In genomic region chr1:43533615-43534014, GRCh38 we compare ENCODE assay signal across 18 cellular contexts. TPM values are rescaled to one million over a fixed set of nuclear protein-coding genes. Genes with fewer than 3 reads are reported as not detected.
DNase-seq lines count a peak whose midpoint lies in the region; ATAC-seq, FAIRE-seq and TF ChIP-seq lines count a peak whose summit lies in the region.
"Had no signal": no experiment of that assay in that cellular context is flagged by ENCODE, and none has a peak within 500 bp of the region (broad histone marks: within the 10 kb centered on the region; RNA-seq: fewer than 3 reads in every experiment).

No MANE protein-coding gene starts in this region.

- CTCF ChIA-PET in RWPE1 (lab: Yijun Ruan, JAX) (interaction anchor here (0.6 kb wide), 2 partner anchors 136 to 857 kb away, joined by 3 to 5 read pairs; no protein-coding TSS in a partner anchor), H1 (lab: Charles Lee; ENCODE audit: partially characterized antibody) (interaction anchor here (1.1 to 10.8 kb wide), 13 partner anchors 14 to 401 kb away, joined by 3 to 169 read pairs (median 4); no protein-coding TSS in a partner anchor)
- CTCF ChIA-PET in activated CD4-positive, alpha-beta T cell treated with anti-CD3 and anti-CD28 coated beads for 36 hours (lab: Charles Lee), result interaction anchor here (1.3 to 1.9 kb wide), 2 partner anchors 232 to 401 kb away, joined by 3 to 5 read pairs; no protein-coding TSS in a partner anchor

- H4K91ac ChIP-seq in H1 (replicated peaks; ENCODE audit: insufficient read length, low read length) (no peak overlapping the region), mesenchymal stem cell (ENCODE audit: low read length) (no peak overlapping the region)

- no peak for DNase-seq in RWPE1 (ENCODE audit: low spot score)
- no peak for DNase-seq in H1 (ENCODE audit: low read depth in 1 of 2, low spot score in 2 of 2)
- DNase-seq in mesenchymal stem cell, result no peak
- DNase-seq in RCC 7860 (ENCODE audit: low spot score), result no peak
- no peak for DNase-seq in activated CD4-positive, alpha-beta T cell treated with anti-CD3 and anti-CD28 coated beads for 36 hours
- DNase-seq: activated CD4-positive, alpha-beta T cell treated with anti-CD3 and anti-CD28 coated beads, Interleukin-2, amount 50 U/mL, for 48 hours; activated naive CD4-positive, alpha-beta T cell treated with anti-CD3 and anti-CD28 coated beads for 36 hours; activated T-cell treated with anti-CD3 and anti-CD28 coated beads, Interleukin-2, amount 50 U/mL, for 1 hour; H9; NCI-H2107; NCI-H510A treated with DMSO at 0.1 percent for 48 hours; SHP77; T-helper 1 cell; testis; WERI-Rb-1 had no signal

- H4K8ac ChIP-seq in H1 (ENCODE audit: extremely low read depth, insufficient read depth, low read length) (no peak overlapping the region), mesenchymal stem cell (ENCODE audit: low read length) (no peak overlapping the region)

- H3K27me3 Mint-ChIP-seq in activated CD4-positive, alpha-beta T cell treated with anti-CD3 and anti-CD28 coated beads for 36 hours, result peaks cover 33% of the 10 kb centered on the region

- peaks cover 11% of the 10 kb centered on the region for H3K23me2 ChIP-seq in H1 (ENCODE audit: low read depth, low read length)

- H2AFZ ChIP-seq in H1 (ENCODE audit: low read length) (no peak overlapping the region), mesenchymal stem cell (ENCODE audit: low read depth, low read length) (no peak overlapping the region)

- H3K4me1 ChIP-seq in H1 (replicated peaks in 1 of 4; ENCODE audit: control insufficient read depth in 3 of 4, insufficient read depth in 4 of 4, low read length in 3 of 4) (peaks cover 15 to 29% (median 23%) of the 10 kb centered on the region in 4 experiments), mesenchymal stem cell (ENCODE audit: control insufficient read depth, insufficient read depth, low read depth, low read length) (peaks cover 19% of the 10 kb centered on the region), subcutaneous abdominal adipose tissue (ENCODE audit: control insufficient read depth in 5 of 5, insufficient read depth in 5 of 5, low read length in 5 of 5) (peaks cover 0 to 76% (median 50%) of the 10 kb centered on the region in 5 donors)

- FAIRE-seq in H1 (lab: Jason Lieb, UNC) (no peak), RCC 7860 (lab: Jason Lieb, UNC) (no peak)
- FAIRE-seq: endometrium had no signal

- no peak overlapping the region for H3K4me3 ChIP-seq in H1 (ENCODE audit: extremely low read depth in 1 of 4, insufficient read depth in 2 of 4, low read depth in 3 of 4, low read length in 4 of 4)
- H3K4me3 ChIP-seq in mesenchymal stem cell (ENCODE audit: insufficient read depth in 1 of 2, low read depth in 1 of 2, low read length in 2 of 2), result no peak overlapping the region
- H3K4me3 ChIP-seq in subcutaneous abdominal adipose tissue (ENCODE audit: low read depth in 1 of 5, low read length in 5 of 5), result peak overlapping the region in 2 of 5 donors; percentile 10 to 71
- H3K4me3 ChIP-seq: testis had no signal

- H3K9me3 ChIP-seq in H1 (ENCODE audit: insufficient read depth in 2 of 2, low read depth in 1 of 2, low read length in 1 of 2) (no peaks in the 10 kb centered on the region), mesenchymal stem cell (ENCODE audit: control insufficient read depth, low read length) (no peaks in the 10 kb centered on the region), subcutaneous abdominal adipose tissue (ENCODE audit: control insufficient read depth in 5 of 5, low read length in 5 of 5) (no peaks in the 10 kb centered on the region)
- H3K9me3 ChIP-seq: testis had no signal

- no peak overlapping the region for H2BK20ac ChIP-seq in H1 (ENCODE audit: low read length)

- H3K4me3 Mint-ChIP-seq in activated CD4-positive, alpha-beta T cell treated with anti-CD3 and anti-CD28 coated beads for 36 hours, result no peak overlapping the region
- H3K4me3 Mint-ChIP-seq: activated naive CD4-positive, alpha-beta T cell treated with anti-CD3 and anti-CD28 coated beads for 36 hours had no signal

- H2BK120ac ChIP-seq in H1 (replicated peaks; ENCODE audit: low read depth, low read length) (no peak overlapping the region), mesenchymal stem cell (ENCODE audit: low read depth, low read length) (peak overlapping the region; percentile 67)

- no peak overlapping the region for H2BK15ac ChIP-seq in H1 (ENCODE audit: low read length)
- H2BK15ac ChIP-seq in mesenchymal stem cell (ENCODE audit: low read depth, poor library complexity, severe bottlenecking), result no peak overlapping the region

- H2BK5ac ChIP-seq in H1 (ENCODE audit: low read depth, low read length) (no peak overlapping the region), mesenchymal stem cell (ENCODE audit: low read depth, low read length, poor library complexity, severe bottlenecking) (no peak overlapping the region)

- H3K79me1 ChIP-seq in H1 (ENCODE audit: low read depth, low read length) (peaks cover 40% of the 10 kb centered on the region), mesenchymal stem cell (replicated peaks; ENCODE audit: low read length, poor library complexity, severe bottlenecking) (peaks cover 36% of the 10 kb centered on the region)

- H3K14ac ChIP-seq in H1 (ENCODE audit: insufficient read length), result no peak overlapping the region
- no peak overlapping the region for H3K14ac ChIP-seq in mesenchymal stem cell (ENCODE audit: low read length in 2 of 2)

- H3K9ac ChIP-seq in H1 (replicated peaks in 1 of 4; ENCODE audit: extremely low read depth in 1 of 4, low read depth in 3 of 4, low read length in 3 of 4), result no peak overlapping the region
- no peak overlapping the region for H3K9ac ChIP-seq in mesenchymal stem cell (ENCODE audit: low read length)
- H3K9ac ChIP-seq in subcutaneous abdominal adipose tissue (ENCODE audit: low read length in 5 of 5), result peak overlapping the region in 1 of 5 donors; percentile 3

- H3K27me3 ChIP-seq in H1 (replicated peaks in 1 of 4; ENCODE audit: control insufficient read depth in 3 of 4, extremely low read depth in 1 of 4, insufficient read depth in 3 of 4, low read length in 3 of 4), result peaks cover 0 to 9% (median 6%) of the 10 kb centered on the region in 4 experiments; a peak in 5 of 7 replicates
- H3K27me3 ChIP-seq in mesenchymal stem cell (ENCODE audit: control insufficient read depth in 1 of 2, insufficient read depth in 1 of 2, low read length in 2 of 2), result peaks cover 0 to 8% of the 10 kb centered on the region in 2 experiments
- H3K27me3 ChIP-seq in subcutaneous abdominal adipose tissue (ENCODE audit: control insufficient read depth in 5 of 5, insufficient read depth in 4 of 5, low read length in 5 of 5), result peaks cover 0 to 8% (median 0%) of the 10 kb centered on the region in 5 donors
- H3K27me3 ChIP-seq: testis had no signal

- no peak overlapping the region for H4K5ac ChIP-seq in H1 (ENCODE audit: insufficient read length, low read depth, low read length)

- H3K27ac Mint-ChIP-seq in activated CD4-positive, alpha-beta T cell treated with anti-CD3 and anti-CD28 coated beads for 36 hours, result no peak overlapping the region
- H3K27ac Mint-ChIP-seq: activated naive CD4-positive, alpha-beta T cell treated with anti-CD3 and anti-CD28 coated beads for 36 hours; H9 had no signal

- H3K36me3 Mint-ChIP-seq in activated CD4-positive, alpha-beta T cell treated with anti-CD3 and anti-CD28 coated beads for 36 hours (ENCODE audit: low read depth), result no peaks in the 10 kb centered on the region

- WGBS in H1 (ENCODE audit: extremely low coverage in 1 of 2, insufficient coverage in 1 of 2, insufficient read length in 1 of 2, insufficient replicate concordance in 2 of 2, low coverage in 1 of 2, low lambda C conversion rate in 2 of 2, missing lambda C conversion rate in 1 of 2), 2 experiments, result 82% methylated on average over 9 of the region's 9 CpGs; no CpG with 5 or more reads in 1 of the 2 experiments
- 77% methylated on average over 9 of the region's 9 CpGs for WGBS in mesenchymal stem cell

- TF ChIP-seq POLR2A in H1 (IDR thresholded peaks at IDR 0.05; ENCODE audit: control extremely low read depth in 1 of 2, low read depth in 2 of 2, low read length in 2 of 2), result no peak

- TF ChIP-seq CTCF in RWPE1 (conservative IDR thresholded peaks at IDR 0.05; ENCODE audit: low read depth), result no peak
- no peak for TF ChIP-seq CTCF in H1 (IDR thresholded peaks at IDR 0.05; ENCODE audit: control extremely low read depth in 1 of 3, insufficient read depth in 1 of 3, low read depth in 1 of 3, low read length in 3 of 3)

- H2BK12ac ChIP-seq in H1 (ENCODE audit: low read depth, low read length) (no peak overlapping the region), mesenchymal stem cell (ENCODE audit: low read length in 2 of 2) (peak overlapping the region in 1 of 2 experiments; percentile 6)

- H3K4ac ChIP-seq in H1 (replicated peaks; ENCODE audit: insufficient read length, low read depth, low read length), result no peak overlapping the region
- H3K4ac ChIP-seq in mesenchymal stem cell (ENCODE audit: low read depth in 1 of 2, low read length in 2 of 2), result no peak overlapping the region

- peaks cover 32 to 64% of the 10 kb centered on the region in 2 experiments for H3K79me2 ChIP-seq in H1 (ENCODE audit: control insufficient read depth in 1 of 2, insufficient read depth in 2 of 2, low read length in 2 of 2)

- H3K36me3 ChIP-seq in H1 (ENCODE audit: control insufficient read depth in 2 of 4, insufficient read depth in 4 of 4, low read length in 3 of 4), result peaks cover 0 to 6% (median under 1%) of the 10 kb centered on the region in 4 experiments; a peak in 5 of 8 replicates
- peaks cover 0 to 7% of the 10 kb centered on the region in 2 experiments for H3K36me3 ChIP-seq in mesenchymal stem cell (ENCODE audit: control insufficient read depth in 1 of 2, insufficient read depth in 2 of 2, low read depth in 1 of 2, low read length in 2 of 2)
- H3K36me3 ChIP-seq in subcutaneous abdominal adipose tissue (ENCODE audit: control insufficient read depth in 5 of 5, insufficient read depth in 5 of 5, low read length in 5 of 5), result peaks cover 0 to 6% (median 4%) of the 10 kb centered on the region in 5 donors

- no peak overlapping the region for H3K56ac ChIP-seq in H1 (replicated peaks; ENCODE audit: insufficient read length, low read depth, low read length)

- no peak for ATAC-seq in activated CD4-positive, alpha-beta T cell treated with anti-CD3 and anti-CD28 coated beads for 36 hours
- no peak for ATAC-seq in GM18502 (IDR thresholded peaks at IDR 0.05; ENCODE audit: poor library complexity, unreplicated experiment)

- H4K20me1 ChIP-seq in H1 (replicated peaks in 1 of 2; ENCODE audit: control insufficient read depth in 1 of 2, insufficient read depth in 2 of 2, low read length in 2 of 2), result peaks cover 32 to 45% of the 10 kb centered on the region in 2 experiments

- no peak overlapping the region for H3K18ac ChIP-seq in H1 (ENCODE audit: extremely low read depth, low read length)
- no peak overlapping the region for H3K18ac ChIP-seq in mesenchymal stem cell (ENCODE audit: low read depth in 1 of 2, low read length in 2 of 2)

- H3K9me3 Mint-ChIP-seq in activated CD4-positive, alpha-beta T cell treated with anti-CD3 and anti-CD28 coated beads for 36 hours (ENCODE audit: low read depth), result no peaks in the 10 kb centered on the region
- H3K9me3 Mint-ChIP-seq: activated naive CD4-positive, alpha-beta T cell treated with anti-CD3 and anti-CD28 coated beads for 36 hours; H9 had no signal

- intact Hi-C loops in activated CD4-positive, alpha-beta T cell treated with anti-CD3 and anti-CD28 coated beads for 36 hours (cut with DNase I, micrococcal nuclease), result loop anchor here in 1 of 2 experiments (5.0 kb wide), 1 partner anchor 306 kb away; no protein-coding TSS in a partner anchor

- H3K27ac ChIP-seq in RWPE1 (peak overlapping the region; percentile 92), H1 (ENCODE audit: low read depth, low read length) (no peak overlapping the region), mesenchymal stem cell (ENCODE audit: low read length, poor library complexity, severe bottlenecking) (no peak overlapping the region), subcutaneous abdominal adipose tissue (ENCODE audit: low read depth, low read length) (peak overlapping the region; percentile 12)
- H3K27ac ChIP-seq: testis, WERI-Rb-1 had no signal

- H3K23ac ChIP-seq in H1 (ENCODE audit: insufficient read length) (no peak overlapping the region), mesenchymal stem cell (ENCODE audit: low read length in 2 of 2) (no peak overlapping the region)

- H3K4me2 ChIP-seq in H1 (ENCODE audit: insufficient read depth in 1 of 2, low read depth in 2 of 2, low read length in 2 of 2) (peak overlapping the region; percentile 89 to 97; a peak in 3 of 4 replicates), mesenchymal stem cell (ENCODE audit: low read length, poor library complexity, severe bottlenecking) (no peak overlapping the region)

- no peak for TF ChIP-seq EP300 in H1 (IDR thresholded peaks at IDR 0.05; ENCODE audit: borderline replicate concordance in 1 of 2, low read depth in 2 of 2, low read length in 2 of 2)

- POLR2A ChIA-PET in RWPE1 (lab: Yijun Ruan, JAX; ENCODE audit: low non-redundant PET), result no interaction called here
- POLR2A ChIA-PET in H1 (lab: Charles Lee; ENCODE audit: partially characterized antibody), result interaction anchor here (0.6 to 15.4 kb wide), 14 partner anchors 14 to 173 kb away, joined by 3 to 270 read pairs (median 5); partner anchors contain the start of gene KDM4A
- POLR2A ChIA-PET in activated CD4-positive, alpha-beta T cell treated with anti-CD3 and anti-CD28 coated beads for 36 hours (lab: Charles Lee), result no interaction called here

- no peak for TF ChIP-seq RAD21 in H1 (IDR thresholded peaks at IDR 0.05 in 1 of 2, conservative IDR thresholded peaks at IDR 0.05 in 1 of 2; ENCODE audit: low read depth in 2 of 2, low read length in 2 of 2)

- H2AK5ac ChIP-seq in H1 (ENCODE audit: low read depth, low read length) (0 out of 2 replicates have a peak overlapping the region, but pooled peaks have one; percentile 59), mesenchymal stem cell (ENCODE audit: low read length, severe bottlenecking) (no peak overlapping the region)

- H3K4me1 Mint-ChIP-seq in activated CD4-positive, alpha-beta T cell treated with anti-CD3 and anti-CD28 coated beads for 36 hours, result peaks cover 20% of the 10 kb centered on the region

RNA-seq across cellular contexts. Expression of gene PTPRF, which starts 2.9 kb away (rescaled TPM):
- total RNA-seq in H1 (2021; fragmentation: NEBNext Ultra II Directional; extraction: Animal tissue kit (Norgen Biotek cat#: 25700)), result 221 and 231 TPM in 2 replicates
- 136 and 174 TPM in 2 replicates for polyA plus RNA-seq in H1 (2011; rRNA removed)
- polyA plus RNA-seq in H1 (2011; cell fraction: cytosol; rRNA removed), result 128 TPM
- 286 TPM for polyA plus RNA-seq in H1 (2011; cell fraction: nucleus; rRNA removed)
- 142 to 208 TPM (median 171 TPM) in 4 replicates for polyA plus RNA-seq in H1 (2012, experiment 1 of 2)
- 95.7 TPM for polyA plus RNA-seq in H1 (2012, experiment 2 of 2)
- 171 TPM for polyA plus RNA-seq in H1 (2013, experiment 1 of 2)
- 161 TPM for polyA plus RNA-seq in H1 (2013, experiment 2 of 2)
- polyA minus RNA-seq in H1 (2011; rRNA and poly(A)+ RNA removed), result 365 and 371 TPM in 2 replicates
- polyA minus RNA-seq in H1 (2011; cell fraction: cytosol; rRNA and poly(A)+ RNA removed), result 155 TPM
- 141 TPM for polyA minus RNA-seq in H1 (2011; cell fraction: nucleus; rRNA and poly(A)+ RNA removed)
- 51.3 TPM for polyA plus RNA-seq in mesenchymal stem cell (2013, experiment 1 of 2)
- 51.0 TPM for polyA plus RNA-seq in mesenchymal stem cell (2013, experiment 2 of 2)
- total RNA-seq in activated CD4-positive, alpha-beta T cell treated with anti-CD3 and anti-CD28 coated beads for 36 hours, result 1 to 10 TPM; 5.1 to 6.8 TPM

Comparison
In these comparisons a context has a peak if more than half of its experiments do, and no peak if none do; other contexts are left out.
1. H3K27ac ChIP-seq: peak in RWPE1 (single experiment) and subcutaneous abdominal adipose tissue (single experiment); none in H1 (single experiment) and mesenchymal stem cell (single experiment).
2. RNA of gene PTPRF, which starts 2.9 kb away (total RNA-seq): 221 to 231 TPM in H1; 5.1 to 6.8 TPM in activated CD4-positive, alpha-beta T cell treated with anti-CD3 and anti-CD28 coated beads for 36 hours; every median in the first group is over 10 times any median in the second.